18 cellular contexts compared by ENCODE assay signal in the genomic region with DNA sequence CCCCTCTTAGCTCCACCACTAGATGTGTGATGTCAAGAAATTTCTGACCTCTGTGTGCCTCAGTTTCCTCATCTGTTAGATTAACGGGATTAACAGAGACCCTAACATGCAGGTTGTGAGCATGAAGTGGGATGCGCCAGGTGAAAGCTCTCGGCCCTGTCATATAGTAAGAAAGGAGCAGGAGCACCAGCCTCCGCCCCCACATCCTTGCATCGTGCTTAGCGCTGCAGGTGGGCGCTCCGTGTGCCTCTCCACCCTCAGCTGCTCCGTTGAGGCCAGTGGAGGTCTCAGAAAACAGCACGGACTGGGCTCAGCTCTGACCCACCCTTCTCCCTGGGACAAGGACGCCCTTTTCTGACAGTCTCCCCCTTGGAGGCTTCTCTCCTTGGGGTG.
DNase-seq lines count a peak whose midpoint lies in the region; ATAC-seq and TF ChIP-seq lines count a peak whose summit lies in the region.
"Had no signal": no experiment of that assay in that cellular context is flagged by ENCODE, and none has a peak within 500 bp of the region (broad histone marks: within the 10 kb centered on the region; RNA-seq: fewer than 3 reads in every experiment).

No MANE protein-coding gene starts in this region.

- no peak overlapping the region for H3T11ph ChIP-seq in H9 (ENCODE audit: low read length)

- H3K4me3 Mint-ChIP-seq in H9: no peak overlapping the region

- no peaks in the 10 kb centered on the region for H3K79me2 ChIP-seq in H9 (ENCODE audit: insufficient read depth, low read length)

- TF ChIP-seq CTCF in H9 (conservative IDR thresholded peaks at IDR 0.05): no peak

- no peak overlapping the region for H2BK5ac ChIP-seq in H9 (ENCODE audit: insufficient read length, low read length)

- H2BK120ac ChIP-seq in H9 (ENCODE audit: low read depth, low read length, poor library complexity, severe bottlenecking): no peak overlapping the region

- no peak overlapping the region for H2AK5ac ChIP-seq in H9 (ENCODE audit: insufficient read length, low read length)

- H3K4me2 ChIP-seq in H9 (ENCODE audit: insufficient read depth, insufficient read length, low read length): no peak overlapping the region

- H3K18ac ChIP-seq in H9 (ENCODE audit: insufficient read length, low read depth, low read length): no peak overlapping the region

- H3K9me3 Mint-ChIP-seq in H9: no peaks in the 10 kb centered on the region; a peak in 1 of 5 replicates

- no peaks in the 10 kb centered on the region for H3K9me3 ChIP-seq in H9 (ENCODE audit: control insufficient read depth, low read depth, low read length)

- peaks cover 7 to 42% (median 36%) of the 10 kb centered on the region in 3 experiments for H3K36me3 Mint-ChIP-seq in H9 (ENCODE audit: insufficient read depth in 1 of 3, low read depth in 3 of 3)

- H4K8ac ChIP-seq in H9 (replicated peaks; ENCODE audit: insufficient read length, low read depth, low read length): no peak overlapping the region

- peak; percentile 36 for DNase-seq in activated effector memory CD4-positive, alpha-beta T cell treated with anti-CD3 and anti-CD28 coated beads, Interleukin-2, amount 50 U/mL, for 16 hours
- no peak for DNase-seq in activated effector memory CD4-positive, alpha-beta T cell treated with Interleukin-2 at 50 U/mL for 16 hours
- no peak for DNase-seq in H9
- DNase-seq in epithelial cell of prostate (ENCODE audit: low read depth, low spot score): no peak
- DNase-seq in sciatic nerve (ENCODE audit: low spot score): peak; percentile 26
- no peak for DNase-seq in hepatic stellate cell (ENCODE audit: low spot score)
- DNase-seq in amygdala (lab: John Stamatoyannopoulos, UW): no peak
- DNase-seq: DMS53, GDM1, GOT3, Karpas-422, NCI-H1694, NCI-H446 treated with DMSO at 0.1 percent for 48 hours, NCI-H526 treated with DMSO at 0.1 percent for 48 hours, OCI-M1, SHP77 treated with DMSO at 0.1 percent for 48 hours had no signal

- peak overlapping the region in 2 of 3 experiments; percentile 18 to 39; a peak in 1 of 7 replicates for H3K27ac Mint-ChIP-seq in H9

- H2BK20ac ChIP-seq in H9 (ENCODE audit: low read depth, low read length, poor library complexity, severe bottlenecking): no peak overlapping the region

- no peaks in the 10 kb centered on the region for H4K20me1 ChIP-seq in H9 (ENCODE audit: control insufficient read depth, insufficient read depth, insufficient read length)

- H3K27me3 ChIP-seq in H9 (ENCODE audit: insufficient read depth, low read length): no peaks in the 10 kb centered on the region

- H3K23me2 ChIP-seq in H9 (ENCODE audit: insufficient read length, low read depth, low read length, poor library complexity, severe bottlenecking): no peaks in the 10 kb centered on the region

- no peak overlapping the region for H3K56ac ChIP-seq in H9 (ENCODE audit: insufficient read length, low read depth, low read length)

- no peak overlapping the region for H3K9ac ChIP-seq in H9 (ENCODE audit: extremely low read depth, insufficient read length, low read length)

- no peak overlapping the region for H2BK15ac ChIP-seq in H9 (ENCODE audit: low read depth, low read length)

- no peaks in the 10 kb centered on the region for H3K27me3 Mint-ChIP-seq in H9 (ENCODE audit: low read depth)

- WGBS in H9 (ENCODE audit: extremely low coverage, insufficient read length, low lambda C conversion rate): no CpG with 5 or more reads among the region's 11 CpGs

- no peak overlapping the region for H4K5ac ChIP-seq in H9 (ENCODE audit: insufficient read length, low read depth, low read length)

- peaks cover 18 to 24% of the 10 kb centered on the region in 2 experiments for H3K4me1 Mint-ChIP-seq in H9

- H4K91ac ChIP-seq in H9 (ENCODE audit: insufficient read length, low read depth, low read length): no peak overlapping the region

- ATAC-seq in sciatic nerve (no peak), GM18867 (IDR thresholded peaks at IDR 0.05; ENCODE audit: unreplicated experiment) (no peak)

- H3K79me1 ChIP-seq in H9 (ENCODE audit: insufficient read depth, low read depth, low read length, poor library complexity, severe bottlenecking): no peaks in the 10 kb centered on the region

- no peak overlapping the region for H3K14ac ChIP-seq in H9 (ENCODE audit: insufficient read depth, low read length)

- H3K4ac ChIP-seq in H9 (ENCODE audit: low read depth, low read length): no peak overlapping the region

- no peak overlapping the region for H2BK12ac ChIP-seq in H9 (ENCODE audit: insufficient read length, low read depth, low read length)

- no peak overlapping the region for H2AFZ ChIP-seq in H9 (ENCODE audit: low read length)

- no peaks in the 10 kb centered on the region for H3K4me1 ChIP-seq in H9 (ENCODE audit: insufficient read depth, low read length)

- H3K27ac ChIP-seq in H9 (ENCODE audit: insufficient read length, low read depth, low read length): no peak overlapping the region
- peak overlapping the region; percentile 71 for H3K27ac ChIP-seq in epithelial cell of prostate
- H3K27ac ChIP-seq: C4-2B had no signal

- no peak overlapping the region for H3K23ac ChIP-seq in H9 (ENCODE audit: insufficient read length, low read depth, low read length)

- intact Hi-C loops in sciatic nerve (cut with DNase I): no loop called here

Comparison
In these comparisons a context has a peak if more than half of its experiments do, and no peak if none do; other contexts are left out.
1. DNase-seq: peak in activated effector memory CD4-positive, alpha-beta T cell treated with anti-CD3 and anti-CD28 coated beads, Interleukin-2, amount 50 U/mL, for 16 hours (single experiment) and sciatic nerve (single experiment); none in activated effector memory CD4-positive, alpha-beta T cell treated with Interleukin-2 at 50 U/mL for 16 hours (single experiment), H9 (single experiment), epithelial cell of prostate (single experiment), hepatic stellate cell (single experiment) and amygdala (0 of 56).